24 cellular contexts compared by ENCODE assay signal in genomic region chr13:99035715-99036114, GRCh38. TPM values are rescaled to one million over a fixed set of nuclear protein-coding genes. Genes with fewer than 3 reads are reported as not detected.
DNase-seq lines count a peak whose midpoint lies in the region; ATAC-seq and TF ChIP-seq lines count a peak whose summit lies in the region.
"Had no signal": no experiment of that assay in that cellular context is flagged by ENCODE, and none has a peak within 500 bp of the region (broad histone marks: within the 10 kb centered on the region; RNA-seq: fewer than 3 reads in every experiment).

No MANE protein-coding gene starts in this region.

- peak overlapping the region in 2 of 3 donors; percentile 0 to 62 for H3K27ac Mint-ChIP-seq in CD4-positive, CD25-positive, alpha-beta regulatory T cell
- peak overlapping the region in 4 of 9 donors; percentile 14 to 78 (median 51) for H3K27ac Mint-ChIP-seq in naive thymus-derived CD4-positive, alpha-beta T cell
- H3K27ac Mint-ChIP-seq: B cell; CD8-positive, alpha-beta memory T cell had no signal

- no peak for DNase-seq in CD4-positive, CD25-positive, alpha-beta regulatory T cell
- DNase-seq in ecto neural progenitor cell (ENCODE audit: low spot score) (peak; percentile 7), lung (ENCODE audit: low spot score) (peak; percentile 16), smooth muscle cell (lab: John Stamatoyannopoulos, UW; ENCODE audit: unreplicated experiment) (no peak), NCI-H1417 (lab: John Stamatoyannopoulos, UW) (no peak)
- DNase-seq in naive thymus-derived CD4-positive, alpha-beta T cell = no peak
- DNase-seq: AML-193; CD4-positive, alpha-beta memory T cell; CD8-positive, alpha-beta memory T cell; COR-L47; DMS 273 treated with DMSO at 0.1 percent for 48 hours; DMS153; DMS53; DMS79; DND-41; EL; GDM1 had no signal

- H3K4me2 ChIP-seq in smooth muscle cell = no peak overlapping the region
- H3K4me2 ChIP-seq: A549; BLaER1 treated with 17β-estradiol and CSF1 and Interleukin-3, amounts not matched to agents 10 nM and 100 nM had no signal

- no peak overlapping the region for H2AFZ ChIP-seq in smooth muscle cell (ENCODE audit: low read depth)

- peaks cover 0 to 27% (median 19%) of the 10 kb centered on the region in 4 donors for H3K4me1 Mint-ChIP-seq in CD4-positive, CD25-positive, alpha-beta regulatory T cell
- H3K4me1 Mint-ChIP-seq in naive thymus-derived CD4-positive, alpha-beta T cell = peaks cover 17 to 63% (median 55%) of the 10 kb centered on the region in 7 donors

- no peaks in the 10 kb centered on the region for H3K9me3 ChIP-seq in CD4-positive, CD25-positive, alpha-beta regulatory T cell (ENCODE audit: control insufficient read depth in 2 of 2, low read length in 2 of 2)
- no peaks in the 10 kb centered on the region for H3K9me3 ChIP-seq in HEK293 (ENCODE audit: control insufficient read depth, insufficient read depth, low read depth, low read length)
- no peaks in the 10 kb centered on the region for H3K9me3 ChIP-seq in lung (ENCODE audit: control insufficient read depth in 2 of 2, insufficient read depth in 1 of 2, low read length in 1 of 2)
- H3K9me3 ChIP-seq in smooth muscle cell (replicated peaks; ENCODE audit: low read depth) = no peaks in the 10 kb centered on the region
- H3K9me3 ChIP-seq in naive thymus-derived CD4-positive, alpha-beta T cell (ENCODE audit: control insufficient read depth in 2 of 3, low read length in 3 of 3) = no peaks in the 10 kb centered on the region
- H3K9me3 ChIP-seq: A549; BLaER1 treated with 17β-estradiol and CSF1 and Interleukin-3, amounts not matched to agents 10 nM and 100 nM had no signal

- POLR2A ChIA-PET in HEK293 (lab: Yijun Ruan, JAX) = no interaction called here
- POLR2A ChIA-PET in naive thymus-derived CD4-positive, alpha-beta T cell (lab: Charles Lee) = no interaction called here

- peaks cover 8% of the 10 kb centered on the region for H3K36me3 Mint-ChIP-seq in CD4-positive, CD25-positive, alpha-beta regulatory T cell
- H3K36me3 Mint-ChIP-seq in naive thymus-derived CD4-positive, alpha-beta T cell = peaks cover 4 to 28% (median 18%) of the 10 kb centered on the region in 5 donors

- no peak overlapping the region for H3K27ac ChIP-seq in CD4-positive, CD25-positive, alpha-beta regulatory T cell (ENCODE audit: insufficient read depth, low read length, poor library complexity, severe bottlenecking)
- H3K27ac ChIP-seq in HEK293 (ENCODE audit: extremely low read depth, low read depth, low read length) (no peak overlapping the region), lung (ENCODE audit: low read depth in 1 of 2, low read length in 1 of 2) (no peak overlapping the region), smooth muscle cell (ENCODE audit: low read depth) (no peak overlapping the region)
- H3K27ac ChIP-seq in naive thymus-derived CD4-positive, alpha-beta T cell (ENCODE audit: low read depth, low read length) = no peak overlapping the region
- H3K27ac ChIP-seq: 22Rv1; A549; BLaER1 treated with 17β-estradiol and CSF1 and Interleukin-3, amounts not matched to agents 10 nM and 100 nM; C4-2B had no signal

- H3K79me2 ChIP-seq in smooth muscle cell (ENCODE audit: low read depth) = no peaks in the 10 kb centered on the region

- 96 to 98% methylated on average over 5 of the region's 5 CpGs for WGBS in lung, 2 donors
- 95% methylated on average over 5 of the region's 5 CpGs for WGBS in smooth muscle cell (ENCODE audit: low lambda C conversion rate)

- H3K9ac ChIP-seq in smooth muscle cell (ENCODE audit: low read depth) = no peak overlapping the region
- H3K9ac ChIP-seq: BLaER1 treated with 17β-estradiol and CSF1 and Interleukin-3, amounts not matched to agents 10 nM and 100 nM had no signal

- no peaks in the 10 kb centered on the region for H4K20me1 ChIP-seq in smooth muscle cell (ENCODE audit: low read depth)

- intact Hi-C loops in naive thymus-derived CD4-positive, alpha-beta T cell (cut with micrococcal nuclease) = no loop called here

- H3K36me3 ChIP-seq in CD4-positive, CD25-positive, alpha-beta regulatory T cell (ENCODE audit: control insufficient read depth, insufficient read depth, low read length) = peaks cover 2% of the 10 kb centered on the region
- H3K36me3 ChIP-seq in HEK293 (ENCODE audit: control insufficient read depth in 2 of 2, insufficient read depth in 1 of 2, low read length in 2 of 2) (no peaks in the 10 kb centered on the region), lung (ENCODE audit: control insufficient read depth in 2 of 2, insufficient read depth in 2 of 2, low read length in 2 of 2) (no peaks in the 10 kb centered on the region), smooth muscle cell (ENCODE audit: low read depth) (no peaks in the 10 kb centered on the region)
- no peaks in the 10 kb centered on the region for H3K36me3 ChIP-seq in naive thymus-derived CD4-positive, alpha-beta T cell (ENCODE audit: control insufficient read depth in 2 of 3, insufficient read depth in 3 of 3, low read length in 3 of 3)
- H3K36me3 ChIP-seq: BLaER1 treated with 17β-estradiol and CSF1 and Interleukin-3, amounts not matched to agents 10 nM and 100 nM had no signal

- no peaks in the 10 kb centered on the region for H3F3A ChIP-seq in smooth muscle cell (ENCODE audit: low read depth)

- no peaks in the 10 kb centered on the region for H3K4me1 ChIP-seq in CD4-positive, CD25-positive, alpha-beta regulatory T cell (ENCODE audit: control insufficient read depth, insufficient read depth, low read length, poor library complexity, severe bottlenecking)
- H3K4me1 ChIP-seq in HEK293 (ENCODE audit: control insufficient read depth, insufficient read depth, low read length) (no peaks in the 10 kb centered on the region), lung (ENCODE audit: control insufficient read depth in 2 of 2, insufficient read depth in 2 of 2, low read length in 2 of 2) (peaks cover 0 to 4% of the 10 kb centered on the region in 2 donors), smooth muscle cell (ENCODE audit: low read depth) (no peaks in the 10 kb centered on the region)
- peaks cover 0 to 11% of the 10 kb centered on the region in 2 donors for H3K4me1 ChIP-seq in naive thymus-derived CD4-positive, alpha-beta T cell (ENCODE audit: control insufficient read depth in 2 of 2, insufficient read depth in 2 of 2, low read length in 2 of 2)

- H3K27me3 ChIP-seq in CD4-positive, CD25-positive, alpha-beta regulatory T cell (ENCODE audit: control insufficient read depth, insufficient read depth, low read length) = no peaks in the 10 kb centered on the region
- H3K27me3 ChIP-seq in lung (ENCODE audit: control insufficient read depth, insufficient read depth) (no peaks in the 10 kb centered on the region), smooth muscle cell (ENCODE audit: low read depth) (no peaks in the 10 kb centered on the region)
- H3K27me3 ChIP-seq in naive thymus-derived CD4-positive, alpha-beta T cell (ENCODE audit: control insufficient read depth in 2 of 2, insufficient read depth in 2 of 2, low read length in 2 of 2) = no peaks in the 10 kb centered on the region

- CTCF ChIA-PET in HEK293 (lab: Yijun Ruan, JAX) = interaction anchor here (0.7 to 2.4 kb wide), 4 partner anchors 48 to 199 kb away, joined by 3 to 6 read pairs (median 4); no protein-coding TSS in a partner anchor
- CTCF ChIA-PET in naive thymus-derived CD4-positive, alpha-beta T cell (lab: Charles Lee) = no interaction called here

- no peak overlapping the region for H3K4me3 Mint-ChIP-seq in CD4-positive, CD25-positive, alpha-beta regulatory T cell
- no peak overlapping the region for H3K4me3 Mint-ChIP-seq in naive thymus-derived CD4-positive, alpha-beta T cell
- H3K4me3 Mint-ChIP-seq: B cell; CD8-positive, alpha-beta memory T cell had no signal

- H3K4me3 ChIP-seq in CD4-positive, CD25-positive, alpha-beta regulatory T cell (ENCODE audit: low read depth, low read length) = no peak overlapping the region
- H3K4me3 ChIP-seq in HEK293 (ENCODE audit: low read depth, low read length) (no peak overlapping the region), lung (no peak overlapping the region), smooth muscle cell (no peak overlapping the region)
- no peak overlapping the region for H3K4me3 ChIP-seq in naive thymus-derived CD4-positive, alpha-beta T cell (ENCODE audit: low read length)
- H3K4me3 ChIP-seq: A549; BLaER1 treated with 17β-estradiol and CSF1 and Interleukin-3, amounts not matched to agents 10 nM and 100 nM; GM12878 had no signal

- no peaks in the 10 kb centered on the region for H3K27me3 Mint-ChIP-seq in CD4-positive, CD25-positive, alpha-beta regulatory T cell
- H3K27me3 Mint-ChIP-seq in naive thymus-derived CD4-positive, alpha-beta T cell = peaks cover 0 to 12% (median 0%) of the 10 kb centered on the region in 5 donors
- H3K27me3 Mint-ChIP-seq: CD4-positive, alpha-beta memory T cell; CD8-positive, alpha-beta memory T cell had no signal

- ATAC-seq in CD4-positive, CD25-positive, alpha-beta regulatory T cell (ENCODE audit: low read depth in 2 of 2) = no peak
- no peak for ATAC-seq in lung (ENCODE audit: insufficient read depth, low FRiP score)
- ATAC-seq in naive thymus-derived CD4-positive, alpha-beta T cell = no peak
- ATAC-seq: A549, GM12878 had no signal

- TF ChIP-seq CTCF in HEK293 (tag by site-specific recombination; IDR thresholded peaks at IDR 0.05) (no peak), lung (IDR thresholded peaks at IDR 0.05; ENCODE audit: control extremely low read depth, extremely low read depth) (no peak), smooth muscle cell (IDR thresholded peaks at IDR 0.05; ENCODE audit: borderline replicate concordance, insufficient read depth, poor library complexity, severe bottlenecking) (no peak)

- H3K9me3 Mint-ChIP-seq in CD4-positive, CD25-positive, alpha-beta regulatory T cell = peaks cover 0 to 1% (median 0%) of the 10 kb centered on the region in 7 donors
- H3K9me3 Mint-ChIP-seq in naive thymus-derived CD4-positive, alpha-beta T cell = peaks cover 0 to 3% (median 0%) of the 10 kb centered on the region in 11 donors
- H3K9me3 Mint-ChIP-seq: CD4-positive, alpha-beta memory T cell; CD8-positive, alpha-beta memory T cell had no signal

TF ChIP-seq in HEK293, 187 proteins besides CTCF, POLR2A, EP300 and RAD21:
- TF ChIP-seq ZNF830 (tag by site-specific recombination; IDR thresholded peaks at IDR 0.05; ENCODE audit: low read depth) (no peak), ZNF10 (tag by site-specific recombination; IDR thresholded peaks at IDR 0.05) (peak; percentile 52; the same call in 1 of the 2 replicates)

RNA-seq across cellular contexts. Expression of gene DOCK9, which starts 57.9 kb away (rescaled TPM):
- total RNA-seq in CD4-positive, CD25-positive, alpha-beta regulatory T cell = 75.0 TPM
- polyA plus RNA-seq in CD4-positive, CD25-positive, alpha-beta regulatory T cell = 1 to 10 TPM; 4.4 to 8.3 (median 6.6) TPM
- total RNA-seq in lung (100 to 1,000 TPM; 158 to 193 TPM), smooth muscle cell (25.1 and 42.0 TPM in 2 replicates)
- polyA plus RNA-seq in lung (100 to 1,000 TPM in 1 of 2 donors, 10 to 100 TPM in 1; 48.8 to 109 TPM), smooth muscle cell (5.7 and 19.5 TPM in 2 replicates)
- 100 to 1,000 TPM in 4 of 5 experiments, 10 to 100 TPM in 1; 75.1 to 214 (median 128) TPM for total RNA-seq in naive thymus-derived CD4-positive, alpha-beta T cell
- 10 to 100 TPM; 22.2 to 40.2 TPM for polyA plus RNA-seq in naive thymus-derived CD4-positive, alpha-beta T cell

Comparison
In these comparisons a context has a peak if more than half of its experiments do, and no peak if none do; other contexts are left out.
1. DNase-seq: peak in ecto neural progenitor cell (single experiment) and lung (single experiment); none in CD4-positive, CD25-positive, alpha-beta regulatory T cell (0 of 3), smooth muscle cell (single experiment), NCI-H1417 (0 of 3) and naive thymus-derived CD4-positive, alpha-beta T cell (0 of 9).